14 cellular contexts compared by ENCODE assay signal in the genomic region with DNA sequence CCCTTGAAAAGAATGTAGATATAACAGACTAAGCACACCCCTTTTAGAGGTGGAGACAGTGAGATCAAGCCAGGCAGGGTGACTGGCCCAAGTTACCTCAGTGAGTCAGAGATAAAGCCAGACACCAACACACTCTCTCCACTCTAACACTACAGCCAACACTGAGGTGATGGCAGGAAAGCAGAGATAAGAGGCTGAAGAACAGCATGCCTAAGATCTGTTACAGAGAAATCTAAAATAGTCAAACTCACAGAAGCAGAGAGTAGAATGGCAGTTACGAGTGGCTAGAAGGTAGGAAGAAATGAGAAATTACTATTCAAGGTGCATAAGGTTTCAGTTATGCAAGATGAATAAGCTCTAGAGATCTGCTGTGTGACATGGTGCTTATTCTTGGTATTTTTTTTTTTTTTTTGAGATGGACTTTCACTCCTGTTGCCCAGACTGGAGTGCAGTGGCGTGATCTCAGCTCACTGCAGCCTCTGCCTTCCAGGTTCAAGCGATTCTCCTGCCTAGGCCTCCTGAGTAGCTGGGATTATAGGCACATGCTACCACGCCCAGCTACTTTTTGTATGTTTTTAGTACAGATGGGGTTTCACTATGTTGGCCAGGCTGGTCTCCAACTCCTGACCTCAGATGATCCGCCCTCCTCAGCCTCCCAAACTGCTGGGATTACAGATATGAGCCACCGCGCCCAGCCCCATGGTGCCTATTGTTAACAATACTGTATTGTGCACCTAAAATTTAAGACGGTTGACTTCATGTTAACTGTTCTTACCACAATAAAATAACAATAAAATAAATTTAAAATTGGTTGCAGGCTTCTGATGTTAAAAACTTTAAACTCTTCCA. TPM values are rescaled to one million over a fixed set of nuclear protein-coding genes. Genes with fewer than 3 reads are reported as not detected.
DNase-seq lines count a peak whose midpoint lies in the region; ATAC-seq and TF ChIP-seq lines count a peak whose summit lies in the region.
"Had no signal": no experiment of that assay in that cellular context is flagged by ENCODE, and none has a peak within 500 bp of the region (broad histone marks: within the 10 kb centered on the region; RNA-seq: fewer than 3 reads in every experiment).

No MANE protein-coding gene starts in this region.

- H3K4me3 Mint-ChIP-seq in activated naive CD8-positive, alpha-beta T cell treated with anti-CD3 and anti-CD28 coated beads, Interleukin-2, amount 50 U/mL, for 24 hours = no peak overlapping the region
- no peak overlapping the region for H3K4me3 Mint-ChIP-seq in activated naive CD8-positive, alpha-beta T cell treated with anti-CD3 and anti-CD28 coated beads for 36 hours
- H3K4me3 Mint-ChIP-seq: dendritic cell treated with granulocyte-macrophage colony-stimulating factor and Interleukin-4, amounts not matched to agents 40 ng/mL and 50 ng/mL, for 4 days had no signal

- ATAC-seq in activated naive CD8-positive, alpha-beta T cell treated with anti-CD3 and anti-CD28 coated beads, Interleukin-2, amount 50 U/mL, for 24 hours = peak; percentile 88
- peak; percentile 70 for ATAC-seq in HG03432 (IDR thresholded peaks at IDR 0.05; ENCODE audit: unreplicated experiment)

- H3K36me3 Mint-ChIP-seq in activated naive CD8-positive, alpha-beta T cell treated with anti-CD3 and anti-CD28 coated beads, Interleukin-2, amount 50 U/mL, for 24 hours (ENCODE audit: low read depth) = no peaks in the 10 kb centered on the region
- H3K36me3 Mint-ChIP-seq in activated naive CD8-positive, alpha-beta T cell treated with anti-CD3 and anti-CD28 coated beads for 36 hours = no peaks in the 10 kb centered on the region

- no peak overlapping the region for H3K4me3 ChIP-seq in retinal pigment epithelial cell (ENCODE audit: low read length)
- H3K4me3 ChIP-seq: spleen had no signal

- no peaks in the 10 kb centered on the region for H3K4me1 Mint-ChIP-seq in activated naive CD8-positive, alpha-beta T cell treated with anti-CD3 and anti-CD28 coated beads, Interleukin-2, amount 50 U/mL, for 24 hours
- H3K4me1 Mint-ChIP-seq in activated naive CD8-positive, alpha-beta T cell treated with anti-CD3 and anti-CD28 coated beads for 36 hours = no peaks in the 10 kb centered on the region

- H3K27me3 Mint-ChIP-seq in activated naive CD8-positive, alpha-beta T cell treated with anti-CD3 and anti-CD28 coated beads, Interleukin-2, amount 50 U/mL, for 24 hours = peaks cover 10% of the 10 kb centered on the region
- H3K27me3 Mint-ChIP-seq in activated naive CD8-positive, alpha-beta T cell treated with anti-CD3 and anti-CD28 coated beads for 36 hours = peaks cover 1% of the 10 kb centered on the region
- H3K27me3 Mint-ChIP-seq: dendritic cell treated with granulocyte-macrophage colony-stimulating factor and Interleukin-4, amounts not matched to agents 40 ng/mL and 50 ng/mL, for 4 days had no signal

- H3K27ac Mint-ChIP-seq in activated naive CD8-positive, alpha-beta T cell treated with anti-CD3 and anti-CD28 coated beads, Interleukin-2, amount 50 U/mL, for 24 hours = no peak overlapping the region
- H3K27ac Mint-ChIP-seq in activated naive CD8-positive, alpha-beta T cell treated with anti-CD3 and anti-CD28 coated beads for 36 hours = no peak overlapping the region
- H3K27ac Mint-ChIP-seq: dendritic cell treated with granulocyte-macrophage colony-stimulating factor and Interleukin-4, amounts not matched to agents 40 ng/mL and 50 ng/mL, for 4 days had no signal

- no peaks in the 10 kb centered on the region for H3K9me3 Mint-ChIP-seq in activated naive CD8-positive, alpha-beta T cell treated with anti-CD3 and anti-CD28 coated beads, Interleukin-2, amount 50 U/mL, for 24 hours
- no peaks in the 10 kb centered on the region for H3K9me3 Mint-ChIP-seq in activated naive CD8-positive, alpha-beta T cell treated with anti-CD3 and anti-CD28 coated beads for 36 hours
- H3K9me3 Mint-ChIP-seq: dendritic cell treated with granulocyte-macrophage colony-stimulating factor and Interleukin-4, amounts not matched to agents 40 ng/mL and 50 ng/mL, for 4 days had no signal

- TF ChIP-seq CTCF in retinal pigment epithelial cell (conservative IDR thresholded peaks at IDR 0.05; ENCODE audit: low read depth, low read length) = no peak
- TF ChIP-seq CTCF in GM13976 (IDR thresholded peaks at IDR 0.05; ENCODE audit: borderline replicate concordance, control extremely low read depth, extremely low read depth, insufficient read depth, missing control alignments) = no peak

- in situ Hi-C loops in GM13976 (cut with MboI; ENCODE audit: low sequenced_read_pairs, unreplicated experiment) = no loop called here

- DNase-seq in activated naive CD8-positive, alpha-beta T cell treated with anti-CD3 and anti-CD28 coated beads, Interleukin-2, amount 50 U/mL, for 24 hours = no peak
- DNase-seq in activated naive CD8-positive, alpha-beta T cell treated with anti-CD3 and anti-CD28 coated beads for 36 hours = no peak
- peak; percentile 48 for DNase-seq in amniotic epithelial cell (ENCODE audit: low read depth)
- peak; percentile 1 for DNase-seq in retinal pigment epithelial cell (ENCODE audit: low read depth)
- DNase-seq in NCI-H524 treated with DMSO at 0.1 percent for 48 hours (lab: John Stamatoyannopoulos, UW) = no peak
- DNase-seq in pons (ENCODE audit: low spot score) = no peak
- no peak for DNase-seq in GM13976 (ENCODE audit: low spot score)
- DNase-seq: activated CD4-positive, alpha-beta T cell treated with anti-CD3 and anti-CD28 coated beads, Interleukin-2, amount 50 U/mL, for 4 hours; DND-41; NCI-H1417; NCI-H774; spleen had no signal

RNA-seq across cellular contexts. Expression of a gene that starts 28.7 kb away (rescaled TPM):
- under 1 TPM; 0.62 to 0.96 TPM for total RNA-seq in activated naive CD8-positive, alpha-beta T cell treated with anti-CD3 and anti-CD28 coated beads for 36 hours

Comparison
In these comparisons a context has a peak if more than half of its experiments do, and no peak if none do; other contexts are left out.
1. DNase-seq: peak in amniotic epithelial cell (single experiment) and retinal pigment epithelial cell (single experiment); none in activated naive CD8-positive, alpha-beta T cell treated with anti-CD3 and anti-CD28 coated beads, Interleukin-2, amount 50 U/mL, for 24 hours (single experiment), activated naive CD8-positive, alpha-beta T cell treated with anti-CD3 and anti-CD28 coated beads for 36 hours (single experiment), NCI-H524 treated with DMSO at 0.1 percent for 48 hours (single experiment), pons (single experiment) and GM13976 (single experiment).